8 cellular contexts compared by ENCODE assay signal in the genomic region with DNA sequence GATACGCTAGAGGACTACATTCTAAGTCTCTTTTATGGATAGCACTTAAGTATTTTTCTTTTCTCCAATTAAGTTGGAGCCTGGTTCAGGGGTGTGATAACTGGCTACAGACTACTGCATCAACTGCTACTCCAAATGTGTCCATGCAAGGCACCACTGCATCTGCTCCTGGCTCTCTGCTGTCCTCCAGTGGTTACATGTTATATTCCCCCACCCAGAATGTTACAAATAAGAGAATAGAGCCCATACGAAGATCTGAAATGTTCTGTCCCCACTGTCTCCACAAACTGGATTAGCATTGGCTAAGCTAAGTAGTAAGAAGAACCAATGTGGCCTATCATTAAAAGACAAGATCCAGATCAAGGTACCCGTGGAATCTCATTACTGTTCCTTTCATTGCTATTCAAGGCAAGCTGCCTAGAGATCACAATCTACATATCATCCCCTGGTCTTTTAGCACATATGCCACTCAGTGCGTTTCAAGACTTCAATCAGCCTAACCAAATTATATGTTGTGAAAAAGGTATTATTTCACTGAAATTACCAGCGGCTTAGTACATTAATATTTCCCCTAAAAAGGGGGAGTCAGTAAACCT.
DNase-seq lines count a peak whose midpoint lies in the region; ATAC-seq, FAIRE-seq and TF ChIP-seq lines count a peak whose summit lies in the region.

No MANE protein-coding gene starts in this region.

- DNase-seq in DMS79 treated with DMSO at 0.1 percent for 48 hours (lab: John Stamatoyannopoulos, UW), result peak; percentile 5
- no peak for DNase-seq in DMS79 (lab: John Stamatoyannopoulos, UW)
- peak; percentile 37 to 51 for DNase-seq in HAP-1 (ENCODE audit: low spot score in 2 of 2)
- peak; percentile 52 for DNase-seq in NCI-H2227 (lab: John Stamatoyannopoulos, UW; ENCODE audit: unreplicated experiment)
- peak; percentile 20 for DNase-seq in astrocyte (ENCODE audit: low read depth)
- peak; percentile 43 for DNase-seq in iris pigment epithelial cell (ENCODE audit: low read depth)
- no peak for DNase-seq in SHP77 (lab: John Stamatoyannopoulos, UW)

- no peak overlapping the region for H3K9ac ChIP-seq in astrocyte (ENCODE audit: low read length)

- in situ Hi-C loops in HAP-1 (cut with MboI; ENCODE audit: low sequenced_read_pairs), result no loop called here

- no peaks in the 10 kb centered on the region for H3K36me3 Mint-ChIP-seq in astrocyte (ENCODE audit: low read depth, unreplicated experiment)

- H3K4me1 Mint-ChIP-seq in astrocyte (ENCODE audit: low read depth, unreplicated experiment), result no peaks in the 10 kb centered on the region

- no peak overlapping the region for H3K27ac ChIP-seq in astrocyte (ENCODE audit: low read depth, low read length)

- no peak overlapping the region for H3K27ac Mint-ChIP-seq in astrocyte (ENCODE audit: unreplicated experiment)

- no peaks in the 10 kb centered on the region for H4K20me1 ChIP-seq in astrocyte (ENCODE audit: insufficient read depth, low read length)

- H3K27me3 Mint-ChIP-seq in astrocyte (ENCODE audit: low read depth, unreplicated experiment), result no peaks in the 10 kb centered on the region

- no peaks in the 10 kb centered on the region; the same call in 1 of the 2 replicates for H3K9me3 ChIP-seq in HAP-1
- no peaks in the 10 kb centered on the region for H3K9me3 ChIP-seq in astrocyte (ENCODE audit: insufficient read depth, low read depth, low read length)

- peaks cover 8% of the 10 kb centered on the region for H3K27me3 ChIP-seq in HAP-1 (ENCODE audit: low read depth)
- no peaks in the 10 kb centered on the region for H3K27me3 ChIP-seq in astrocyte (ENCODE audit: insufficient read depth, low read length)

- peak; percentile 80 for TF ChIP-seq CTCF in astrocyte (IDR thresholded peaks at IDR 0.05; ENCODE audit: insufficient read depth, low read depth, low read length)

- no peak overlapping the region for H3K4me3 Mint-ChIP-seq in astrocyte (ENCODE audit: unreplicated experiment)

- H3K4me2 ChIP-seq in astrocyte (ENCODE audit: low read length), result no peak overlapping the region

- H2AFZ ChIP-seq in astrocyte (ENCODE audit: low read depth, low read length), result no peak overlapping the region

- no peaks in the 10 kb centered on the region for H3K4me1 ChIP-seq in HAP-1
- no peaks in the 10 kb centered on the region for H3K4me1 ChIP-seq in astrocyte (ENCODE audit: insufficient read depth, low read length)

- no peaks in the 10 kb centered on the region for H3K79me2 ChIP-seq in astrocyte (ENCODE audit: insufficient read depth, low read length)

- H3K4me3 ChIP-seq in HAP-1 (no peak overlapping the region), astrocyte (ENCODE audit: insufficient read depth, low read depth, low read length) (no peak overlapping the region)

- H3K9me3 Mint-ChIP-seq in astrocyte (ENCODE audit: unreplicated experiment), result no peaks in the 10 kb centered on the region

- ATAC-seq in GM18873 (IDR thresholded peaks at IDR 0.05; ENCODE audit: low FRiP score, unreplicated experiment), result no peak

- H3K36me3 ChIP-seq in HAP-1 (replicated peaks) (no peaks in the 10 kb centered on the region), astrocyte (ENCODE audit: insufficient read depth, low read length) (no peaks in the 10 kb centered on the region)

- FAIRE-seq in astrocyte (lab: Jason Lieb, UNC), result peak; percentile 50

Comparison
In these comparisons a context has a peak if more than half of its experiments do, and no peak if none do; other contexts are left out.
1. DNase-seq: peak in DMS79 treated with DMSO at 0.1 percent for 48 hours (single experiment), HAP-1 (2 of 2), NCI-H2227 (single experiment), astrocyte (single experiment) and iris pigment epithelial cell (single experiment); none in DMS79 (single experiment) and SHP77 (0 of 2).